ENCODE assay signal across 20 cellular contexts in genomic region chr2:157696036-157696435, GRCh38.
"Had no signal": no experiment of that assay in that cellular context is flagged by ENCODE, and none has a peak within 500 bp of the region (broad histone marks: within the 10 kb centered on the region; RNA-seq: fewer than 3 reads in every experiment).

No MANE protein-coding gene starts in this region.

- H3K27ac ChIP-seq: cardiac muscle cell, right atrium auricular region, skin epidermis, tibial artery, uterus had no signal

- H3K4me1 ChIP-seq: right atrium auricular region, tibial artery, uterus had no signal

- H3K36me3 ChIP-seq: cardiac muscle cell, right atrium auricular region, tibial artery, uterus had no signal

- H3K27me3 ChIP-seq: cardiac muscle cell, right atrium auricular region, tibial artery, uterus had no signal

- H3K4me3 ChIP-seq: cardiac muscle cell, right atrium auricular region, skin epidermis, tibial artery, uterus had no signal

- ATAC-seq: activated CD8-positive, alpha-beta T cell treated with anti-CD3 and anti-CD28 coated beads, Interleukin-2, amount 10 ng/mL, durations not matched to agents 7 days and 5 days; left ventricle myocardium superior; stimulated activated naive B cell treated with anti-CD40 and anti-IgM and Interleukin-4, amounts not matched to agents 10 μg/mL and 1 μg/mL and 100 μg/mL, for 72 hours had no signal

- DNase-seq: activated CD4-positive, alpha-beta T cell treated with anti-CD3 and anti-CD28 coated beads, Interleukin-2, amount 10 ng/mL, durations not matched to agents 24 days and 14 days; activated CD4-positive, CD25-positive, alpha-beta regulatory T cell; activated CD8-positive, alpha-beta memory T cell treated with anti-CD3 and anti-CD28 coated beads, Interleukin-2, amount 50 U/mL, for 4 hours; activated CD8-positive, alpha-beta T cell treated with anti-CD3 and anti-CD28 coated beads, Interleukin-2, amount 10 ng/mL, durations not matched to agents 7 days and 5 days; activated gamma-delta T cell treated with Interleukin-2 at 50 U/mL for 16 hours; activated naive CD8-positive, alpha-beta T cell treated with anti-CD3 and anti-CD28 coated beads, Interleukin-2, amount 10 ng/mL, durations not matched to agents 7 days and 5 days; anterior cingulate cortex; erythroblast; hypothalamus; left ventricle myocardium superior; mesendoderm; occipital lobe; stimulated activated CD4-positive, alpha-beta T cell treated with anti-CD3 and anti-CD28 coated beads, Interleukin-15, amount 100 ng/mL, for 24 hours; stimulated activated CD4-positive, alpha-beta T cell treated with anti-CD3 and anti-CD28 coated beads, Interleukin-4, amount 100 ng/mL, for 1 hour; stimulated activated naive B cell treated with anti-CD40 and anti-IgM and Interleukin-4, amounts not matched to agents 10 μg/mL and 1 μg/mL and 100 μg/mL, for 72 hours; tibial artery; uterus had no signal
